In the genomic region with DNA sequence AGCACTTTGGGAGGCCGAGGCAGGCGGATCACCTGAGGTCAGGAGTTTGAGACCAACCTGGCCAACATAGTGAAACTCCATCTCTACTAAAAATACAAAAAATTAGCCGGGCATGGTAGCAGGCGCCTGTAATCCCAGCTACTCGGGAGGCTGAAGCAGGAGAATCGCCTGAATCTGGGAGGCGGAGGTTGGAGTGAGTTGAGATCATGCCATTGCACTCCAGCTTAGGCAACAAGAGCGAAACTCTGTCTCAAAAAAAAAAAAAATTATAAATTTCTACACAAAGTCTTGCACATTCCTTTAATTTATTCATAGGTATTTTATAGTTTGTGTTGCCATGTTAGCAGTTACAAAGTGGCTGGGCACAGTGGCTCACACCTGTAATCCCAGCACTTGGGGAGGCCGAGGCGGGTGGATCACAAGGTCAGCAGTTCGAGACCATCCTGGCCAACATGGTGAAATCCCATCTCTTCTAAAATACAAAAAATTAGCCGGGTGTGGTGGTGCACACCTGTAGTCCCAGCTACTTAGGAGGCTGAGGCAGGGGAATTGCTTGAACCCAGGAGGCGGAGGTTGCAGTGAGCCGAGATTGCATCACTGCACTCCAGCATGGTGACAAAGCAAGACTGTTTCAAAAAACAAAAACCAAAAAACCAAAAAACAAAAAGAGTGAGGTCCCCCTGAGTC, we compare ENCODE assay signal across 8 cellular contexts. TPM values are rescaled to one million over a fixed set of nuclear protein-coding genes. Genes with fewer than 3 reads are reported as not detected.
A peak's percentile ranks its signal among the peaks of the same experiment; 100 is the strongest.
DNase-seq lines count a peak whose midpoint lies in the region; ATAC-seq, FAIRE-seq and TF ChIP-seq lines count a peak whose summit lies in the region.
"Not testable (repeated sequence)": the region's sequence is repeated elsewhere in the genome, so short reads cannot be mapped to it uniquely, and the experiment has no call there.

No MANE protein-coding gene starts in this region.

- not testable (repeated sequence) for H3K36me3 Mint-ChIP-seq in HFFc6 (ENCODE audit: low read depth); T-helper 17 cell (ENCODE audit: low read depth); activated naive CD8-positive, alpha-beta T cell treated with anti-CD3 and anti-CD28 coated beads for 36 hours

- not testable (repeated sequence) for H3K27me3 ChIP-seq in effector memory CD4-positive, alpha-beta T cell (replicated peaks; ENCODE audit: control insufficient read depth, insufficient read depth, low read length, poor library complexity, severe bottlenecking); neutrophil; stomach

- intact Hi-C loops in kidney (cut with DNase I) = not testable (repeated sequence)
- intact Hi-C loops in stomach (cut with DNase I; ENCODE audit: low total_unique reads) = loop anchor here (5.0 kb wide), 1 partner anchor 35 kb away; no protein-coding TSS in a partner anchor

- not testable (repeated sequence) for H3K4me3 ChIP-seq in effector memory CD4-positive, alpha-beta T cell (ENCODE audit: insufficient read depth, low read depth, low read length, poor library complexity, severe bottlenecking); kidney (ENCODE audit: low read length in 2 of 2); stomach
- H3K4me3 ChIP-seq in neutrophil (ENCODE audit: low read depth in 1 of 2, low read length in 1 of 2) = peak overlapping the region; percentile 56 to 64

- not testable (repeated sequence) for H3K27me3 Mint-ChIP-seq in HFFc6 (ENCODE audit: insufficient read depth); T-helper 17 cell; activated naive CD8-positive, alpha-beta T cell treated with anti-CD3 and anti-CD28 coated beads for 36 hours

- TF ChIP-seq POLR2A in stomach (IDR thresholded peaks at IDR 0.05) = not testable (repeated sequence)

- not testable (repeated sequence) for DNase-seq in HFFc6; T-helper 17 cell; activated naive CD8-positive, alpha-beta T cell treated with anti-CD3 and anti-CD28 coated beads for 36 hours; effector memory CD4-positive, alpha-beta T cell; stomach
- peak; percentile 7 for DNase-seq in kidney

- not testable (repeated sequence) for H3K9me3 Mint-ChIP-seq in HFFc6; activated naive CD8-positive, alpha-beta T cell treated with anti-CD3 and anti-CD28 coated beads for 36 hours

- H3K27ac Mint-ChIP-seq in HFFc6 = peak overlapping the region; percentile 97
- H3K27ac Mint-ChIP-seq in T-helper 17 cell = peak overlapping the region; percentile 98
- H3K27ac Mint-ChIP-seq in activated naive CD8-positive, alpha-beta T cell treated with anti-CD3 and anti-CD28 coated beads for 36 hours = peak overlapping the region; percentile 98

- H3K9me3 ChIP-seq in T-helper 17 cell (ENCODE audit: control insufficient read depth, low read length, poor library complexity, severe bottlenecking); effector memory CD4-positive, alpha-beta T cell (ENCODE audit: control insufficient read depth, low read length); kidney (ENCODE audit: control insufficient read depth in 1 of 2, low read length in 2 of 2); neutrophil; stomach: not testable (repeated sequence)

- TF ChIP-seq EP300 in stomach (IDR thresholded peaks at IDR 0.05) = not testable (repeated sequence)

- not testable (repeated sequence) for H3K36me3 ChIP-seq in effector memory CD4-positive, alpha-beta T cell (ENCODE audit: control insufficient read depth, insufficient read depth, low read length); kidney (ENCODE audit: control insufficient read depth in 1 of 2, insufficient read depth in 2 of 2, low read length in 2 of 2); neutrophil; stomach

- H3K4me3 Mint-ChIP-seq in HFFc6 (peak overlapping the region; percentile 76), T-helper 17 cell (peak overlapping the region; percentile 88)
- peak overlapping the region; percentile 64 for H3K4me3 Mint-ChIP-seq in activated naive CD8-positive, alpha-beta T cell treated with anti-CD3 and anti-CD28 coated beads for 36 hours

- WGBS in stomach, 5 donors = 83 to 84% (median 83%) methylated on average over 14 of the region's 14 CpGs

- H3K27ac ChIP-seq in 22Rv1 (peak overlapping the region; percentile 97), kidney (ENCODE audit: low read depth in 2 of 2, low read length in 2 of 2) (peak overlapping the region; percentile 92 to 97), neutrophil (peak overlapping the region; percentile 99), stomach (peak overlapping the region; percentile 39 to 99 (median 95))
- H3K27ac ChIP-seq in effector memory CD4-positive, alpha-beta T cell (ENCODE audit: insufficient read depth, low read length, poor library complexity, severe bottlenecking) = peak overlapping the region; percentile 79

- peaks cover 23% of the 10 kb centered on the region for H3K4me1 ChIP-seq in effector memory CD4-positive, alpha-beta T cell (ENCODE audit: control insufficient read depth, insufficient read depth, low read length, poor library complexity, severe bottlenecking)
- H3K4me1 ChIP-seq in kidney (ENCODE audit: control insufficient read depth in 1 of 2, insufficient read depth in 1 of 2, low read depth in 1 of 2, low read length in 2 of 2) = peaks cover 12 to 19% of the 10 kb centered on the region in 2 donors
- H3K4me1 ChIP-seq in neutrophil (ENCODE audit: control insufficient read depth in 1 of 2, insufficient read depth in 1 of 2, low read depth in 1 of 2, low read length in 1 of 2) = peaks cover 47 to 48% of the 10 kb centered on the region in 2 experiments
- H3K4me1 ChIP-seq in stomach = peaks cover 30 to 62% (median 44%) of the 10 kb centered on the region in 4 donors

- ATAC-seq in T-helper 17 cell = not testable (repeated sequence)

- FAIRE-seq in kidney (lab: Jason Lieb, UNC) = not testable (repeated sequence)

- H3K4me1 Mint-ChIP-seq in HFFc6 (ENCODE audit: low read depth) = peaks cover 49% of the 10 kb centered on the region
- peaks cover 23% of the 10 kb centered on the region for H3K4me1 Mint-ChIP-seq in T-helper 17 cell
- H3K4me1 Mint-ChIP-seq in activated naive CD8-positive, alpha-beta T cell treated with anti-CD3 and anti-CD28 coated beads for 36 hours = peaks cover 33% of the 10 kb centered on the region

- H3K9ac ChIP-seq in kidney (ENCODE audit: low read length in 2 of 2) = peak overlapping the region in 1 of 2 donors; percentile 88

- not testable (repeated sequence) for TF ChIP-seq CTCF in 22Rv1 (IDR thresholded peaks at IDR 0.05); HFFc6 (IDR thresholded peaks at IDR 0.05); kidney (IDR thresholded peaks at IDR 0.05; ENCODE audit: borderline replicate concordance, extremely low read depth, insufficient read depth); neutrophil (IDR thresholded peaks at IDR 0.05); stomach (IDR thresholded peaks at IDR 0.05)

RNA-seq across cellular contexts. Expression of a gene that starts 26.1 kb away (rescaled TPM):
- total RNA-seq in HFFc6 (2021; fragmentation: NEBNext Ultra II Directional; extraction: Animal tissue kit (Norgen Biotek cat#: 25700)) = 1,000 to 10,000 TPM; 3,136 to 4,087 (median 3,570) TPM
- total RNA-seq in T-helper 17 cell (over 10,000 TPM; 25,853 to 29,025 TPM), kidney (15,262 TPM), stomach (over 10,000 TPM; 11,517 to 39,496 (median 13,707) TPM)
- total RNA-seq in activated naive CD8-positive, alpha-beta T cell treated with anti-CD3 and anti-CD28 coated beads for 36 hours = 1,000 to 10,000 TPM; 2,463 to 2,829 TPM
- polyA plus RNA-seq in kidney (ENCODE audit: insufficient read depth, low read depth, low replicate concordance) (219 TPM), stomach (100 to 1,000 TPM; 124 to 296 (median 126) TPM)

RNA-seq across cellular contexts. Expression of a gene that starts 50.1 kb away (rescaled TPM):
- 100 to 1,000 TPM; 185 to 250 (median 213) TPM for total RNA-seq in HFFc6 (2021; fragmentation: NEBNext Ultra II Directional; extraction: Animal tissue kit (Norgen Biotek cat#: 25700))
- total RNA-seq in T-helper 17 cell (100 to 1,000 TPM; 554 to 555 TPM), kidney (1,006 TPM), stomach (1,000 to 10,000 TPM in 2 of 5 donors, 100 to 1,000 TPM in 3; 253 to 2,124 (median 789) TPM)
- 100 to 1,000 TPM; 136 to 155 TPM for total RNA-seq in activated naive CD8-positive, alpha-beta T cell treated with anti-CD3 and anti-CD28 coated beads for 36 hours
- polyA plus RNA-seq in kidney (ENCODE audit: insufficient read depth, low read depth, low replicate concordance) (595 TPM), stomach (1,000 to 10,000 TPM in 1 of 3 donors, 100 to 1,000 TPM in 2; 131 to 1,368 (median 157) TPM)

RNA-seq across cellular contexts. Expression of a gene that starts 52.2 kb away (rescaled TPM):
- total RNA-seq in HFFc6 (2021; fragmentation: NEBNext Ultra II Directional; extraction: Animal tissue kit (Norgen Biotek cat#: 25700)) = 100 to 1,000 TPM; 120 to 137 (median 126) TPM
- total RNA-seq in T-helper 17 cell (10 to 100 TPM; 56.6 to 61.7 TPM), kidney (72.2 TPM), stomach (10 to 100 TPM in 4 of 5 donors, 1 to 10 TPM in 1; 3.5 to 89.0 (median 65.2) TPM)
- total RNA-seq in activated naive CD8-positive, alpha-beta T cell treated with anti-CD3 and anti-CD28 coated beads for 36 hours = 10 to 100 TPM; 70.5 to 80.3 TPM
- polyA plus RNA-seq in kidney (ENCODE audit: insufficient read depth, low read depth, low replicate concordance) (78.9 TPM), stomach (10 to 100 TPM; 65.8 to 94.8 (median 86.1) TPM)
